Comparison of ENCODE assay signal across 3 cellular contexts in genomic region chr20:44702776-44703175, GRCh38.
A peak's percentile ranks its signal among the peaks of the same experiment; 100 is the strongest.
TF ChIP-seq lines count a peak whose summit lies in the region.

No MANE protein-coding gene starts in this region.

TF ChIP-seq in IMR-90, 13 proteins besides CTCF, POLR2A, EP300 and RAD21:
- TF ChIP-seq ELK1 (IDR thresholded peaks at IDR 0.05; ENCODE audit: borderline replicate concordance, low read depth, low read length) (no peak), BHLHE40 (IDR thresholded peaks at IDR 0.05; ENCODE audit: low read depth, low read length) (peak; percentile 51), SMC3 (IDR thresholded peaks at IDR 0.05; ENCODE audit: low read depth, low read length) (no peak), NFE2L2 (IDR thresholded peaks at IDR 0.05; ENCODE audit: low read depth, low read length) (no peak), MAZ (IDR thresholded peaks at IDR 0.05; ENCODE audit: borderline replicate concordance, low read depth, low read length) (peak; percentile 59; the same call in 1 of the 2 replicates), RFX5 (IDR thresholded peaks at IDR 0.05; ENCODE audit: low read depth, low read length) (no peak), MAFK (IDR thresholded peaks at IDR 0.05; ENCODE audit: low read depth, low read length) (no peak), CEBPB (IDR thresholded peaks at IDR 0.05; ENCODE audit: low read depth, low read length) (no peak), FOS (IDR thresholded peaks at IDR 0.05; ENCODE audit: low read depth, low read length) (no peak), CHD1 (IDR thresholded peaks at IDR 0.05; ENCODE audit: low read depth, low read length) (no peak), MXI1 (IDR thresholded peaks at IDR 0.05; ENCODE audit: borderline replicate concordance, low read depth, low read length) (peak; percentile 46; the same call in 1 of the 2 replicates), RCOR1 (IDR thresholded peaks at IDR 0.05; ENCODE audit: insufficient replicate concordance, low read length) (peak; percentile 83)
- TF ChIP-seq, protein P1, sequence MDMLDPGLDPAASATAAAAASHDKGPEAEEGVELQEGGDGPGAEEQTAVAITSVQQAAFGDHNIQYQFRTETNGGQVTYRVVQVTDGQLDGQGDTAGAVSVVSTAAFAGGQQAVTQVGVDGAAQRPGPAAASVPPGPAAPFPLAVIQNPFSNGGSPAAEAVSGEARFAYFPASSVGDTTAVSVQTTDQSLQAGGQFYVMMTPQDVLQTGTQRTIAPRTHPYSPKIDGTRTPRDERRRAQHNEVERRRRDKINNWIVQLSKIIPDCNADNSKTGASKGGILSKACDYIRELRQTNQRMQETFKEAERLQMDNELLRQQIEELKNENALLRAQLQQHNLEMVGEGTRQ (IDR thresholded peaks at IDR 0.05; ENCODE audit: low read depth, low read length): peak; percentile 88
TF ChIP-seq in IMR-90: peak in this region for 5.

TF ChIP-seq in endothelial cell of umbilical vein, 7 proteins besides CTCF, POLR2A, EP300 and RAD21:
- peak; percentile 52 for TF ChIP-seq POLR2AphosphoS5 (IDR thresholded peaks at IDR 0.05; ENCODE audit: insufficient read depth, low read depth, low read length)
- no peak for TF ChIP-seq FOS (IDR thresholded peaks at IDR 0.05; ENCODE audit: borderline replicate concordance, insufficient read depth, low read length)
- TF ChIP-seq, protein P2, sequence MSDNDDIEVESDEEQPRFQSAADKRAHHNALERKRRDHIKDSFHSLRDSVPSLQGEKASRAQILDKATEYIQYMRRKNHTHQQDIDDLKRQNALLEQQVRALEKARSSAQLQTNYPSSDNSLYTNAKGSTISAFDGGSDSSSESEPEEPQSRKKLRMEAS (IDR thresholded peaks at IDR 0.05; ENCODE audit: insufficient read depth, insufficient read length): peak; percentile 92

TF ChIP-seq in SK-N-SH treated with all-trans-retinoic acid at 6 μM for 48 hours, 23 proteins besides CTCF, POLR2A, EP300 and RAD21:
- TF ChIP-seq PPARA (CRISPR knock-in tag; IDR thresholded peaks at IDR 0.05; ENCODE audit: borderline replicate concordance): no peak
- TF ChIP-seq SNAI2 (CRISPR knock-in tag; IDR thresholded peaks at IDR 0.05): no peak
- no peak for TF ChIP-seq ZC3H10 (CRISPR knock-in tag; IDR thresholded peaks at IDR 0.05)
- TF ChIP-seq, protein P3, sequence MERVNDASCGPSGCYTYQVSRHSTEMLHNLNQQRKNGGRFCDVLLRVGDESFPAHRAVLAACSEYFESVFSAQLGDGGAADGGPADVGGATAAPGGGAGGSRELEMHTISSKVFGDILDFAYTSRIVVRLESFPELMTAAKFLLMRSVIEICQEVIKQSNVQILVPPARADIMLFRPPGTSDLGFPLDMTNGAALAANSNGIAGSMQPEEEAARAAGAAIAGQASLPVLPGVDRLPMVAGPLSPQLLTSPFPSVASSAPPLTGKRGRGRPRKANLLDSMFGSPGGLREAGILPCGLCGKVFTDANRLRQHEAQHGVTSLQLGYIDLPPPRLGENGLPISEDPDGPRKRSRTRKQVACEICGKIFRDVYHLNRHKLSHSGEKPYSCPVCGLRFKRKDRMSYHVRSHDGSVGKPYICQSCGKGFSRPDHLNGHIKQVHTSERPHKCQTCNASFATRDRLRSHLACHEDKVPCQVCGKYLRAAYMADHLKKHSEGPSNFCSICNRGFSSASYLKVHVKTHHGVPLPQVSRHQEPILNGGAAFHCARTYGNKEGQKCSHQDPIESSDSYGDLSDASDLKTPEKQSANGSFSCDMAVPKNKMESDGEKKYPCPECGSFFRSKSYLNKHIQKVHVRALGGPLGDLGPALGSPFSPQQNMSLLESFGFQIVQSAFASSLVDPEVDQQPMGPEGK (CRISPR knock-in tag; IDR thresholded peaks at IDR 0.05; ENCODE audit: borderline replicate concordance): no peak
- TF ChIP-seq ZNF8 (CRISPR knock-in tag; IDR thresholded peaks at IDR 0.05): no peak
- no peak for TF ChIP-seq GLIS3 (CRISPR knock-in tag; IDR thresholded peaks at IDR 0.05)
- no peak for TF ChIP-seq ISL1 (CRISPR knock-in tag; IDR thresholded peaks at IDR 0.05)
- TF ChIP-seq BACH2 (CRISPR knock-in tag; IDR thresholded peaks at IDR 0.05; ENCODE audit: borderline replicate concordance): no peak
- no peak for TF ChIP-seq ZFP30 (CRISPR knock-in tag; IDR thresholded peaks at IDR 0.05)
- TF ChIP-seq ZNF565 (CRISPR knock-in tag; conservative IDR thresholded peaks at IDR 0.05; ENCODE audit: low read depth): no peak
- no peak for TF ChIP-seq ZNF70 (CRISPR knock-in tag; IDR thresholded peaks at IDR 0.05)
- TF ChIP-seq, protein P4, sequence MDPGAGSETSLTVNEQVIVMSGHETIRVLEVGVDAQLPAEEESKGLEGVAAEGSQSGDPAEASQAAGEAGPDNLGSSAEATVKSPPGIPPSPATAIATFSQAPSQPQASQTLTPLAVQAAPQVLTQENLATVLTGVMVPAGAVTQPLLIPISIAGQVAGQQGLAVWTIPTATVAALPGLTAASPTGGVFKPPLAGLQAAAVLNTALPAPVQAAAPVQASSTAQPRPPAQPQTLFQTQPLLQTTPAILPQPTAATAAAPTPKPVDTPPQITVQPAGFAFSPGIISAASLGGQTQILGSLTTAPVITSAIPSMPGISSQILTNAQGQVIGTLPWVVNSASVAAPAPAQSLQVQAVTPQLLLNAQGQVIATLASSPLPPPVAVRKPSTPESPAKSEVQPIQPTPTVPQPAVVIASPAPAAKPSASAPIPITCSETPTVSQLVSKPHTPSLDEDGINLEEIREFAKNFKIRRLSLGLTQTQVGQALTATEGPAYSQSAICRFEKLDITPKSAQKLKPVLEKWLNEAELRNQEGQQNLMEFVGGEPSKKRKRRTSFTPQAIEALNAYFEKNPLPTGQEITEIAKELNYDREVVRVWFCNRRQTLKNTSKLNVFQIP (CRISPR knock-in tag; IDR thresholded peaks at IDR 0.05; ENCODE audit: borderline replicate concordance, low read depth): no peak
- TF ChIP-seq, protein P5, sequence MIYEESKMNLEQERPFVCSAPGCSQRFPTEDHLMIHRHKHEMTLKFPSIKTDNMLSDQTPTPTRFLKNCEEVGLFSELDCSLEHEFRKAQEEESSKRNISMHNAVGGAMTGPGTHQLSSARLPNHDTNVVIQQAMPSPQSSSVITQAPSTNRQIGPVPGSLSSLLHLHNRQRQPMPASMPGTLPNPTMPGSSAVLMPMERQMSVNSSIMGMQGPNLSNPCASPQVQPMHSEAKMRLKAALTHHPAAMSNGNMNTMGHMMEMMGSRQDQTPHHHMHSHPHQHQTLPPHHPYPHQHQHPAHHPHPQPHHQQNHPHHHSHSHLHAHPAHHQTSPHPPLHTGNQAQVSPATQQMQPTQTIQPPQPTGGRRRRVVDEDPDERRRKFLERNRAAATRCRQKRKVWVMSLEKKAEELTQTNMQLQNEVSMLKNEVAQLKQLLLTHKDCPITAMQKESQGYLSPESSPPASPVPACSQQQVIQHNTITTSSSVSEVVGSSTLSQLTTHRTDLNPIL (CRISPR knock-in tag; IDR thresholded peaks at IDR 0.05; ENCODE audit: low read depth): no peak
